ENCODE assay signal across 8 cellular contexts in the genomic region with DNA sequence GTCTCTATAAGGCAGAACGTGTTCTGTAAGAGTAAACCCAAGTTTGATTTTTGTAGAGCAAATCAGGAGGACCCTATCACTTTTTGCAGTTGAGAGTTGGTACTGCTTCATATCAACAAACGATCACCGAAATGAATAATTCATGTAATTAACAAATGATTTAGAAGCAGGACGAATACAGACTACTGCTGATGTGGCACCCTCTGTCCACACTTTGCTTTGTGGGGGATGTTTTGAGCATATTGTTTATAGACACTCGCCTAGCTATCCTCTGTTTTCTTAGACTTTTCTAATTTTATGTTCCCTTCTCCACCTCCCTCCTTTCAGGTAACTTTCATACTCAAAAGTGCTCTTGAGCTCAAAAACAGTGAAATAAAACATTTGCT. TPM values are rescaled to one million over a fixed set of nuclear protein-coding genes. Genes with fewer than 3 reads are reported as not detected.
DNase-seq lines count a peak whose midpoint lies in the region; ATAC-seq and TF ChIP-seq lines count a peak whose summit lies in the region.

No MANE protein-coding gene starts in this region.

- TF ChIP-seq CTCF in type B pancreatic cell (conservative IDR thresholded peaks at IDR 0.05), result no peak

- H3K4me1 Mint-ChIP-seq in activated naive CD4-positive, alpha-beta T cell treated with anti-CD3 and anti-CD28 coated beads, Interleukin-2, amount 50 U/mL, for 24 hours, result peaks cover 63% of the 10 kb centered on the region
- peaks cover 53% of the 10 kb centered on the region for H3K4me1 Mint-ChIP-seq in activated naive CD8-positive, alpha-beta T cell treated with anti-CD3 and anti-CD28 coated beads, Interleukin-2, amount 50 U/mL, for 24 hours
- H3K4me1 Mint-ChIP-seq in type B pancreatic cell (ENCODE audit: unreplicated experiment), result peaks cover 33% of the 10 kb centered on the region

- peak overlapping the region; percentile 99 for H3K27ac Mint-ChIP-seq in activated naive CD4-positive, alpha-beta T cell treated with anti-CD3 and anti-CD28 coated beads, Interleukin-2, amount 50 U/mL, for 24 hours
- peak overlapping the region; percentile 96 for H3K27ac Mint-ChIP-seq in activated naive CD8-positive, alpha-beta T cell treated with anti-CD3 and anti-CD28 coated beads, Interleukin-2, amount 50 U/mL, for 24 hours
- peak overlapping the region; percentile 99 for H3K27ac Mint-ChIP-seq in type B pancreatic cell

- DNase-seq in activated naive CD4-positive, alpha-beta T cell (lab: John Stamatoyannopoulos, UW), result no peak
- DNase-seq in activated naive CD8-positive, alpha-beta T cell treated with anti-CD3 and anti-CD28 coated beads, Interleukin-2, amount 50 U/mL, for 24 hours, result no peak
- peak; percentile 30 for DNase-seq in kidney tubule cell (ENCODE audit: low spot score)
- DNase-seq in type B pancreatic cell (ENCODE audit: extremely low spot score, unreplicated experiment), result no peak
- DNase-seq in A172 (ENCODE audit: low spot score), result no peak
- no peak for DNase-seq in HPDE6-E6E7 (ENCODE audit: extremely low spot score)

- no peaks in the 10 kb centered on the region for H3K27me3 Mint-ChIP-seq in activated naive CD4-positive, alpha-beta T cell treated with anti-CD3 and anti-CD28 coated beads, Interleukin-2, amount 50 U/mL, for 24 hours
- no peaks in the 10 kb centered on the region for H3K27me3 Mint-ChIP-seq in activated naive CD8-positive, alpha-beta T cell treated with anti-CD3 and anti-CD28 coated beads, Interleukin-2, amount 50 U/mL, for 24 hours
- H3K27me3 Mint-ChIP-seq in type B pancreatic cell, result no peaks in the 10 kb centered on the region

- ATAC-seq in activated naive CD8-positive, alpha-beta T cell treated with anti-CD3 and anti-CD28 coated beads, Interleukin-2, amount 50 U/mL, for 24 hours, result no peak
- ATAC-seq in GM18870 (IDR thresholded peaks at IDR 0.05; ENCODE audit: unreplicated experiment), result no peak

- peaks cover 2% of the 10 kb centered on the region for H3K36me3 Mint-ChIP-seq in activated naive CD4-positive, alpha-beta T cell treated with anti-CD3 and anti-CD28 coated beads, Interleukin-2, amount 50 U/mL, for 24 hours
- H3K36me3 Mint-ChIP-seq in activated naive CD8-positive, alpha-beta T cell treated with anti-CD3 and anti-CD28 coated beads, Interleukin-2, amount 50 U/mL, for 24 hours (ENCODE audit: low read depth), result no peaks in the 10 kb centered on the region
- H3K36me3 Mint-ChIP-seq in type B pancreatic cell, result no peaks in the 10 kb centered on the region

- no peaks in the 10 kb centered on the region for H3K9me3 Mint-ChIP-seq in activated naive CD4-positive, alpha-beta T cell treated with anti-CD3 and anti-CD28 coated beads, Interleukin-2, amount 50 U/mL, for 24 hours
- no peaks in the 10 kb centered on the region for H3K9me3 Mint-ChIP-seq in activated naive CD8-positive, alpha-beta T cell treated with anti-CD3 and anti-CD28 coated beads, Interleukin-2, amount 50 U/mL, for 24 hours
- H3K9me3 Mint-ChIP-seq in type B pancreatic cell, result no peaks in the 10 kb centered on the region

- H3K4me3 Mint-ChIP-seq in activated naive CD4-positive, alpha-beta T cell treated with anti-CD3 and anti-CD28 coated beads, Interleukin-2, amount 50 U/mL, for 24 hours, result peak overlapping the region; percentile 100
- peak overlapping the region; percentile 99 for H3K4me3 Mint-ChIP-seq in activated naive CD8-positive, alpha-beta T cell treated with anti-CD3 and anti-CD28 coated beads, Interleukin-2, amount 50 U/mL, for 24 hours
- H3K4me3 Mint-ChIP-seq in type B pancreatic cell, result peak overlapping the region; percentile 98

RNA-seq across cellular contexts. Expression of gene CD2AP, which starts 1.6 kb away (rescaled TPM):
- 29.5 and 49.1 TPM in 2 replicates for total RNA-seq in type B pancreatic cell (ENCODE audit: low replicate concordance)
- total RNA-seq in A172 (2014; rRNA removed; shearing (Covaris generic)), result 13.4 and 18.0 TPM in 2 replicates
